In the genomic region with DNA sequence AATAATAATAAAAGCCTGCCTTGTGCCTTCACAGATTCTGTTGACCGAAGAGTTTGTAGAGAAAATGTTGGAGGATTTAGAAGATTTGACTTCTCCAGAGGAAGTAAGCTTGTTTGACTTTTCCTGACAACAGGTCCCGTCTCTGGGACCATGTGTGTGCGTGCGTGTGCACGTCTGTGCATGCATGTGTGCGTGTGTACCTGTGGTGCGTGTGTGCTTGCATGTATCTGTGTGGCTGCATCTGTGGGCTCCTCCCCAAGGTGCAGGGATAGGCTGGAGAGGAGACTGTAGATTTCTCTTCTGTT, we compare ENCODE assay signal across 10 cellular contexts. TPM values are rescaled to one million over a fixed set of nuclear protein-coding genes. Genes with fewer than 3 reads are reported as not detected.
DNase-seq lines count a peak whose midpoint lies in the region; ATAC-seq, FAIRE-seq and TF ChIP-seq lines count a peak whose summit lies in the region.
"Had no signal": no experiment of that assay in that cellular context is flagged by ENCODE, and none has a peak within 500 bp of the region (broad histone marks: within the 10 kb centered on the region; RNA-seq: fewer than 3 reads in every experiment).

No MANE protein-coding gene starts in this region.

- no peak for TF ChIP-seq RAD21 in H1 (IDR thresholded peaks at IDR 0.05 in 1 of 2, conservative IDR thresholded peaks at IDR 0.05 in 1 of 2; ENCODE audit: low read depth in 2 of 2, low read length in 2 of 2)

- no peaks in the 10 kb centered on the region; the same call in none of the 2 replicates for H3K23me2 ChIP-seq in H1 (ENCODE audit: low read depth, low read length)

- DNase-seq in SJCRH30 (no peak), H1 (ENCODE audit: low read depth in 1 of 2, low spot score in 2 of 2) (no peak), transverse colon (no peak), Kasumi-1 (lab: John Stamatoyannopoulos, UW) (no peak), retina (no peak)
- DNase-seq: NCI-H187, RPMI8226 had no signal

- H3K27ac ChIP-seq in SJCRH30 (peak overlapping the region; percentile 90), H1 (ENCODE audit: low read depth, low read length) (peak overlapping the region; percentile 99), muscle layer of duodenum (ENCODE audit: low read length) (peak overlapping the region; percentile 91), transverse colon (peak overlapping the region; percentile 82 to 93 (median 87))

- TF ChIP-seq POLR2A in H1 (IDR thresholded peaks at IDR 0.05; ENCODE audit: control extremely low read depth in 1 of 2, low read depth in 2 of 2, low read length in 2 of 2) = no peak
- TF ChIP-seq POLR2A in transverse colon (IDR thresholded peaks at IDR 0.05) = no peak

- H3K9me3 ChIP-seq in SJCRH30 (replicated peaks) = no peaks in the 10 kb centered on the region
- no peaks in the 10 kb centered on the region for H3K9me3 ChIP-seq in H1 (ENCODE audit: insufficient read depth in 2 of 2, low read depth in 1 of 2, low read length in 1 of 2)
- no peaks in the 10 kb centered on the region for H3K9me3 ChIP-seq in muscle layer of duodenum (ENCODE audit: control insufficient read depth in 1 of 2, low read length in 2 of 2)
- no peaks in the 10 kb centered on the region for H3K9me3 ChIP-seq in transverse colon

- H4K20me1 ChIP-seq in H1 (replicated peaks in 1 of 2; ENCODE audit: control insufficient read depth in 1 of 2, insufficient read depth in 2 of 2, low read length in 2 of 2) = no peaks in the 10 kb centered on the region

- H3K56ac ChIP-seq in H1 (replicated peaks; ENCODE audit: insufficient read length, low read depth, low read length) = no peak overlapping the region

- intact Hi-C loops in transverse colon (cut with DNase I; ENCODE audit: low total_unique reads) = no loop called here

- peak overlapping the region; percentile 45 to 56; a peak in 3 of 4 replicates for H3K4me2 ChIP-seq in H1 (ENCODE audit: insufficient read depth in 1 of 2, low read depth in 2 of 2, low read length in 2 of 2)

- H3K18ac ChIP-seq in H1 (ENCODE audit: extremely low read depth, low read length) = peak overlapping the region; percentile 99

- WGBS in H1 (ENCODE audit: extremely low coverage in 1 of 2, insufficient coverage in 1 of 2, insufficient read length in 1 of 2, insufficient replicate concordance in 2 of 2, low coverage in 1 of 2, low lambda C conversion rate in 2 of 2, missing lambda C conversion rate in 1 of 2), 2 experiments = 87% methylated on average over 7 of the region's 7 CpGs; no CpG with 5 or more reads in 1 of the 2 experiments
- 91% methylated on average over 7 of the region's 7 CpGs; no CpG with 5 or more reads in 1 of the 2 donors for WGBS in transverse colon (ENCODE audit: low coverage in 1 of 2), 2 donors

- H4K91ac ChIP-seq in H1 (replicated peaks; ENCODE audit: insufficient read length, low read length) = peak overlapping the region; percentile 92

- H3K4ac ChIP-seq in H1 (replicated peaks; ENCODE audit: insufficient read length, low read depth, low read length) = peak overlapping the region; percentile 98

- no peaks in the 10 kb centered on the region for H3K79me1 ChIP-seq in H1 (ENCODE audit: low read depth, low read length)

- H3K4me1 ChIP-seq in SJCRH30 = peaks cover 63% of the 10 kb centered on the region
- peaks cover 26 to 51% (median 40%) of the 10 kb centered on the region in 4 experiments for H3K4me1 ChIP-seq in H1 (replicated peaks in 1 of 4; ENCODE audit: control insufficient read depth in 3 of 4, insufficient read depth in 4 of 4, low read length in 3 of 4)
- peaks cover 21 to 32% of the 10 kb centered on the region in 2 donors for H3K4me1 ChIP-seq in muscle layer of duodenum (ENCODE audit: control insufficient read depth in 1 of 2, insufficient read depth in 2 of 2, low read length in 2 of 2)
- peaks cover 24 to 50% (median 40%) of the 10 kb centered on the region in 4 donors for H3K4me1 ChIP-seq in transverse colon

- POLR2A ChIA-PET in H1 (lab: Charles Lee; ENCODE audit: partially characterized antibody) = interaction anchor here (1.1 to 5.6 kb wide), 9 partner anchors 8 to 207 kb away, joined by 3 to 51 read pairs (median 5); a partner anchor contains a TSS

- TF ChIP-seq CTCF in H1 (IDR thresholded peaks at IDR 0.05; ENCODE audit: control extremely low read depth in 1 of 3, insufficient read depth in 1 of 3, low read depth in 1 of 3, low read length in 3 of 3) (no peak), transverse colon (IDR thresholded peaks at IDR 0.05) (no peak)

- H3K9ac ChIP-seq in H1 (replicated peaks in 1 of 4; ENCODE audit: extremely low read depth in 1 of 4, low read depth in 3 of 4, low read length in 3 of 4) = peak overlapping the region in 2 of 4 experiments; percentile 84 to 88; a peak in 5 of 7 replicates

- H2BK5ac ChIP-seq in H1 (ENCODE audit: low read depth, low read length) = peak overlapping the region; percentile 96

- H2BK120ac ChIP-seq in H1 (replicated peaks; ENCODE audit: low read depth, low read length) = peak overlapping the region; percentile 93

- CTCF ChIA-PET in H1 (lab: Charles Lee; ENCODE audit: partially characterized antibody) = interaction anchor here (1.0 to 14.3 kb wide), 10 partner anchors 8 to 227 kb away, joined by 3 to 160 read pairs (median 6); a partner anchor contains a TSS

- peak overlapping the region; percentile 99 for H2BK20ac ChIP-seq in H1 (ENCODE audit: low read length)

- ATAC-seq in HG03135 (IDR thresholded peaks at IDR 0.05; ENCODE audit: unreplicated experiment) = no peak

- peak overlapping the region; percentile 37; the same call in 1 of the 2 replicates for H4K8ac ChIP-seq in H1 (ENCODE audit: extremely low read depth, insufficient read depth, low read length)

- H2BK15ac ChIP-seq in H1 (ENCODE audit: low read length) = peak overlapping the region; percentile 100

- H3K14ac ChIP-seq in H1 (ENCODE audit: insufficient read length) = no peak overlapping the region

- no peaks in the 10 kb centered on the region for H3K79me2 ChIP-seq in H1 (ENCODE audit: control insufficient read depth in 1 of 2, insufficient read depth in 2 of 2, low read length in 2 of 2)

- no peak overlapping the region for H2AFZ ChIP-seq in H1 (ENCODE audit: low read length)

- no peaks in the 10 kb centered on the region for H3K27me3 ChIP-seq in SJCRH30
- H3K27me3 ChIP-seq in H1 (replicated peaks in 1 of 4; ENCODE audit: control insufficient read depth in 3 of 4, extremely low read depth in 1 of 4, insufficient read depth in 3 of 4, low read length in 3 of 4) = no peaks in the 10 kb centered on the region
- no peaks in the 10 kb centered on the region for H3K27me3 ChIP-seq in muscle layer of duodenum (ENCODE audit: low read depth, low read length)
- H3K27me3 ChIP-seq in transverse colon = no peaks in the 10 kb centered on the region

- H4K5ac ChIP-seq in H1 (ENCODE audit: insufficient read length, low read depth, low read length) = peak overlapping the region; percentile 94

- in situ Hi-C loops in transverse colon (cut with MboI; ENCODE audit: low pct_ligation_motif_present in 1 of 4, low pct_unique_long_range_greater_than_20kb in 1 of 4, low sequenced_read_pairs in 3 of 4) = no loop called here

- no peak overlapping the region for H3K23ac ChIP-seq in H1 (ENCODE audit: insufficient read length)

- no peaks in the 10 kb centered on the region for H3K36me3 ChIP-seq in SJCRH30
- no peaks in the 10 kb centered on the region; a peak in 1 of 8 replicates for H3K36me3 ChIP-seq in H1 (ENCODE audit: control insufficient read depth in 2 of 4, insufficient read depth in 4 of 4, low read length in 3 of 4)
- peaks cover 3 to 7% of the 10 kb centered on the region in 2 donors for H3K36me3 ChIP-seq in muscle layer of duodenum (ENCODE audit: control insufficient read depth in 1 of 2, insufficient read depth in 2 of 2, low read length in 2 of 2)
- H3K36me3 ChIP-seq in transverse colon = no peaks in the 10 kb centered on the region

- no peak for TF ChIP-seq EP300 in H1 (IDR thresholded peaks at IDR 0.05; ENCODE audit: borderline replicate concordance in 1 of 2, low read depth in 2 of 2, low read length in 2 of 2)
- TF ChIP-seq EP300 in transverse colon (IDR thresholded peaks at IDR 0.05; ENCODE audit: low read depth) = no peak

- H2BK12ac ChIP-seq in H1 (ENCODE audit: low read depth, low read length) = peak overlapping the region; percentile 99

- peak overlapping the region; percentile 99 for H2AK5ac ChIP-seq in H1 (ENCODE audit: low read depth, low read length)

- FAIRE-seq in H1 (lab: Jason Lieb, UNC) = no peak
- FAIRE-seq: GM18507 had no signal

- H3K4me3 ChIP-seq in SJCRH30 (no peak overlapping the region), H1 (ENCODE audit: extremely low read depth in 1 of 4, insufficient read depth in 2 of 4, low read depth in 3 of 4, low read length in 4 of 4) (peak overlapping the region in 1 of 4 experiments; percentile 32; a peak in 2 of 8 replicates), muscle layer of duodenum (ENCODE audit: low read depth in 1 of 2, low read length in 2 of 2) (no peak overlapping the region), transverse colon (no peak overlapping the region)

TF ChIP-seq in H1, 55 proteins besides CTCF, POLR2A, EP300 and RAD21:
- TF ChIP-seq SP1 (IDR thresholded peaks at IDR 0.05; ENCODE audit: low read depth, low read length) (no peak), EGR1 (IDR thresholded peaks at IDR 0.05; ENCODE audit: borderline replicate concordance, low read depth, low read length) (no peak), NANOG (IDR thresholded peaks at IDR 0.05; ENCODE audit: insufficient read depth, low read depth, low read length, poor library complexity, severe bottlenecking) (no peak)
TF ChIP-seq in H1: peak in this region for 0.

RNA-seq across cellular contexts. Expression of a gene that starts 17.2 kb away (rescaled TPM):
- total RNA-seq in SJCRH30 (2014; rRNA removed; shearing (Covaris generic)) = 66.6 and 67.3 TPM in 2 replicates
- 35.4 and 38.8 TPM in 2 replicates for total RNA-seq in H1 (2021; fragmentation: NEBNext Ultra II Directional; extraction: Animal tissue kit (Norgen Biotek cat#: 25700))
- polyA plus RNA-seq in H1 (2011; rRNA removed) = 24.9 and 34.6 TPM in 2 replicates
- polyA plus RNA-seq in H1 (2011; cell fraction: cytosol; rRNA removed) = 20.5 TPM
- 32.2 TPM for polyA plus RNA-seq in H1 (2011; cell fraction: nucleus; rRNA removed)
- 36.1 to 44.6 TPM (median 40.7 TPM) in 4 replicates for polyA plus RNA-seq in H1 (2012, experiment 1 of 2)
- polyA plus RNA-seq in H1 (2012, experiment 2 of 2) = 42.4 TPM
- 15.8 TPM for polyA plus RNA-seq in H1 (2013, experiment 1 of 2)
- 16.3 TPM for polyA plus RNA-seq in H1 (2013, experiment 2 of 2)
- 14.4 and 15.0 TPM in 2 replicates for polyA minus RNA-seq in H1 (2011; rRNA and poly(A)+ RNA removed)
- polyA minus RNA-seq in H1 (2011; cell fraction: cytosol; rRNA and poly(A)+ RNA removed) = 20.2 TPM
- polyA minus RNA-seq in H1 (2011; cell fraction: nucleus; rRNA and poly(A)+ RNA removed) = 21.2 TPM
- total RNA-seq in transverse colon = 100 to 1,000 TPM in 1 of 4 donors, 10 to 100 TPM in 3; 59.1 to 108 (median 66.8) TPM
